In genomic region chr7:74567318-74567668, GRCh38 we compare ENCODE assay signal across 12 cellular contexts.
DNase-seq lines count a peak whose midpoint lies in the region; ATAC-seq and TF ChIP-seq lines count a peak whose summit lies in the region.
"Had no signal": no experiment of that assay in that cellular context is flagged by ENCODE, and none has a peak within 500 bp of the region (broad histone marks: within the 10 kb centered on the region; RNA-seq: fewer than 3 reads in every experiment).

No MANE protein-coding gene starts in this region.

- 81 to 91% methylated on average over 2 of the region's 2 CpGs for whole genome bisulfite sequencing in upper lobe of left lung, 2 donors

- H3K36me3 ChIP-seq in Caco-2 (ENCODE audit: control insufficient read depth, insufficient read depth, low read length), result peaks cover 3% of the 10 kb centered on the region; the same call in 1 of the 2 replicates
- H3K36me3 ChIP-seq in upper lobe of left lung, result peaks cover 0 to 6% (median 0%) of the 10 kb centered on the region in 4 donors

- CTCF ChIA-PET in Caco-2 (lab: Charles Lee), result interaction anchor here (0.6 to 1.3 kb wide), 4 partner anchors 43 to 150 kb away, joined by 3 to 6 read pairs (median 3); no protein-coding TSS in a partner anchor

- H3K27me3 ChIP-seq in Caco-2 (replicated peaks; ENCODE audit: control insufficient read depth, insufficient read depth, low read length), result no peaks in the 10 kb centered on the region
- H3K27me3 ChIP-seq in upper lobe of left lung, result no peaks in the 10 kb centered on the region
- H3K27me3 ChIP-seq: BLaER1, SJSA1 had no signal

- H3K27ac Mint-ChIP-seq in Caco-2 (ENCODE audit: unreplicated experiment) (peak overlapping the region; percentile 67), T-helper 17 cell (peak overlapping the region; percentile 77), mesothelial cell of epicardium (peak overlapping the region; percentile 6)
- peak overlapping the region; percentile 58 for H3K27ac Mint-ChIP-seq in stimulated activated effector memory CD8-positive, alpha-beta T cell treated with anti-CD3 and anti-CD28 coated beads, Interleukin-12 subunit alpha, Interleukin-12 subunit beta, amount 100 ng/mL, for 72 hours
- H3K27ac Mint-ChIP-seq: CD8-positive, alpha-beta T cell had no signal

- POLR2A ChIA-PET in Caco-2 (lab: Charles Lee), result interaction anchor here (0.6 kb wide), 1 partner anchor 11 kb away, joined by 9 read pairs; no protein-coding TSS in a partner anchor

- DNase-seq in Caco-2 (no peak), T-helper 17 cell (no peak), mesothelial cell of epicardium (ENCODE audit: low spot score in 2 of 2, unreplicated experiment in 2 of 2) (no peak), upper lobe of left lung (no peak), HCEC 1CT (no peak), coronary artery (ENCODE audit: low spot score) (no peak)
- no peak for DNase-seq in stimulated activated effector memory CD8-positive, alpha-beta T cell treated with anti-CD3 and anti-CD28 coated beads, Interleukin-12 subunit alpha, Interleukin-12 subunit beta, amount 100 ng/mL, for 72 hours (ENCODE audit: low spot score in 2 of 2)

- no peak for TF ChIP-seq POLR2A in upper lobe of left lung (IDR thresholded peaks at IDR 0.05)

- no peak for TF ChIP-seq EP300 in upper lobe of left lung (IDR thresholded peaks at IDR 0.05)

- TF ChIP-seq CTCF in Caco-2 (IDR thresholded peaks at IDR 0.05; ENCODE audit: insufficient read depth in 1 of 2, low read depth in 1 of 2, low read length in 1 of 2, severe bottlenecking in 1 of 2, unreplicated experiment in 1 of 2), result no peak
- no peak for TF ChIP-seq CTCF in mesothelial cell of epicardium (IDR thresholded peaks at IDR 0.05; ENCODE audit: unreplicated experiment)
- no peak for TF ChIP-seq CTCF in upper lobe of left lung (IDR thresholded peaks at IDR 0.05)
- no peak for TF ChIP-seq CTCF in coronary artery (IDR thresholded peaks at IDR 0.05)

- H3K4me3 Mint-ChIP-seq in Caco-2 (ENCODE audit: unreplicated experiment), result no peak overlapping the region
- no peak overlapping the region for H3K4me3 Mint-ChIP-seq in T-helper 17 cell
- no peak overlapping the region for H3K4me3 Mint-ChIP-seq in mesothelial cell of epicardium
- no peak overlapping the region for H3K4me3 Mint-ChIP-seq in stimulated activated effector memory CD8-positive, alpha-beta T cell treated with anti-CD3 and anti-CD28 coated beads, Interleukin-12 subunit alpha, Interleukin-12 subunit beta, amount 100 ng/mL, for 72 hours
- H3K4me3 Mint-ChIP-seq: CD8-positive, alpha-beta T cell had no signal

- H3K9me3 ChIP-seq in Caco-2 (no peaks in the 10 kb centered on the region), T-helper 17 cell (ENCODE audit: control insufficient read depth, low read length, poor library complexity, severe bottlenecking) (no peaks in the 10 kb centered on the region), upper lobe of left lung (no peaks in the 10 kb centered on the region)
- H3K9me3 ChIP-seq: BLaER1, HAP-1, SJSA1 had no signal

- intact Hi-C loops in Caco-2 (cut with micrococcal nuclease; ENCODE audit: unreplicated experiment), result loop anchor here (1.0 kb wide), 2 partner anchors 117 to 150 kb away; no protein-coding TSS in a partner anchor

- H3K27me3 Mint-ChIP-seq in Caco-2 (ENCODE audit: insufficient read depth, unreplicated experiment) (no peaks in the 10 kb centered on the region), T-helper 17 cell (no peaks in the 10 kb centered on the region), mesothelial cell of epicardium (ENCODE audit: low read depth) (no peaks in the 10 kb centered on the region)

- no peak overlapping the region for H3K27ac ChIP-seq in upper lobe of left lung
- no peak overlapping the region for H3K27ac ChIP-seq in coronary artery
- H3K27ac ChIP-seq: BLaER1, GM23248, SJSA1 had no signal

- H3K9me3 Mint-ChIP-seq in Caco-2 (ENCODE audit: unreplicated experiment) (no peaks in the 10 kb centered on the region), mesothelial cell of epicardium (no peaks in the 10 kb centered on the region)
- H3K9me3 Mint-ChIP-seq in stimulated activated effector memory CD8-positive, alpha-beta T cell treated with anti-CD3 and anti-CD28 coated beads, Interleukin-12 subunit alpha, Interleukin-12 subunit beta, amount 100 ng/mL, for 72 hours, result no peaks in the 10 kb centered on the region
- H3K9me3 Mint-ChIP-seq: CD8-positive, alpha-beta T cell had no signal

- H3K36me3 Mint-ChIP-seq in Caco-2 (ENCODE audit: insufficient read depth, unreplicated experiment), result peaks cover 63% of the 10 kb centered on the region
- no peaks in the 10 kb centered on the region for H3K36me3 Mint-ChIP-seq in T-helper 17 cell (ENCODE audit: low read depth)
- peaks cover 36% of the 10 kb centered on the region for H3K36me3 Mint-ChIP-seq in mesothelial cell of epicardium
- H3K36me3 Mint-ChIP-seq in stimulated activated effector memory CD8-positive, alpha-beta T cell treated with anti-CD3 and anti-CD28 coated beads, Interleukin-12 subunit alpha, Interleukin-12 subunit beta, amount 100 ng/mL, for 72 hours, result no peaks in the 10 kb centered on the region
- H3K36me3 Mint-ChIP-seq: CD8-positive, alpha-beta T cell had no signal

- BruUV-seq in Caco-2 (replicated peaks; lab: Mats Ljungman, UMichigan), result no TSS peak

- ATAC-seq in T-helper 17 cell, result no peak
- no peak for ATAC-seq in stimulated activated effector memory CD8-positive, alpha-beta T cell treated with anti-CD3 and anti-CD28 coated beads, Interleukin-12 subunit alpha, Interleukin-12 subunit beta, amount 100 ng/mL, for 72 hours
- ATAC-seq in upper lobe of left lung (ENCODE audit: low FRiP score in 2 of 2), result no peak

- H3K4me3 ChIP-seq in Caco-2 (ENCODE audit: low read depth, low read length) (no peak overlapping the region), upper lobe of left lung (no peak overlapping the region), coronary artery (no peak overlapping the region)
- H3K4me3 ChIP-seq: BLaER1, GM23248, HAP-1, SJSA1 had no signal

- H3K4me1 Mint-ChIP-seq in Caco-2 (ENCODE audit: low read depth, unreplicated experiment), result peaks cover 22% of the 10 kb centered on the region
- peaks cover 32% of the 10 kb centered on the region for H3K4me1 Mint-ChIP-seq in T-helper 17 cell
- H3K4me1 Mint-ChIP-seq in mesothelial cell of epicardium, result peaks cover 12% of the 10 kb centered on the region
- peaks cover 30% of the 10 kb centered on the region for H3K4me1 Mint-ChIP-seq in stimulated activated effector memory CD8-positive, alpha-beta T cell treated with anti-CD3 and anti-CD28 coated beads, Interleukin-12 subunit alpha, Interleukin-12 subunit beta, amount 100 ng/mL, for 72 hours

- H3K4me1 ChIP-seq in Caco-2, result peaks cover 16% of the 10 kb centered on the region
- H3K4me1 ChIP-seq in upper lobe of left lung, result no peaks in the 10 kb centered on the region
- H3K4me1 ChIP-seq: HAP-1, SJSA1 had no signal

Comparison
In these comparisons a context has a peak if more than half of its experiments do, and no peak if none do; other contexts are left out.
1. H3K27ac Mint-ChIP-seq: peak in every context shown above with its lines; median percentile 77 in T-helper 17 cell; 67 in Caco-2; 58 in stimulated activated effector memory CD8-positive, alpha-beta T cell treated with anti-CD3 and anti-CD28 coated beads, Interleukin-12 subunit alpha, Interleukin-12 subunit beta, amount 100 ng/mL, for 72 hours; 6 in mesothelial cell of epicardium.